In the genomic region with DNA sequence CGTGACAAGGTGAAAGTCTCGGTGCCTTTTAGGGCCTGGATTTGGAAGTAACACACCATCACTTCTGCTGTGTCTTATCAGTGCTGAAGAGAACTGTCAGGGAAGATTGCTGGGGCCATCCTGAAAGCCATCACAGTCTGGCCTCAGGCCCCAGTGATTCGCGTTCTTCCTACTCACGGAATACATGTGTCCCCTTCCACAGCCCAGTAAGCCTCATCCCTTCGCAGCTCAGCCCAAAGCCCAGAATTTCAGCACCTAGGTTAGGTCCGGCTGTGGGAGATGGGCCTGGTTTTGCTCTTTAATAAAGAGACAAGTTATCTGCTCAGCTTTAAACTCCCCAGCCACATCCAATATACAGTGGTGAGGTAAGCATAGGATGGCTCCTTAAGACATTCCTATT, we compare ENCODE assay signal across 3 cellular contexts.
TF ChIP-seq lines count a peak whose summit lies in the region.

No MANE protein-coding gene starts in this region.

TF ChIP-seq in GM23338, 12 proteins besides CTCF, POLR2A, EP300 and RAD21:
- TF ChIP-seq, protein P1, sequence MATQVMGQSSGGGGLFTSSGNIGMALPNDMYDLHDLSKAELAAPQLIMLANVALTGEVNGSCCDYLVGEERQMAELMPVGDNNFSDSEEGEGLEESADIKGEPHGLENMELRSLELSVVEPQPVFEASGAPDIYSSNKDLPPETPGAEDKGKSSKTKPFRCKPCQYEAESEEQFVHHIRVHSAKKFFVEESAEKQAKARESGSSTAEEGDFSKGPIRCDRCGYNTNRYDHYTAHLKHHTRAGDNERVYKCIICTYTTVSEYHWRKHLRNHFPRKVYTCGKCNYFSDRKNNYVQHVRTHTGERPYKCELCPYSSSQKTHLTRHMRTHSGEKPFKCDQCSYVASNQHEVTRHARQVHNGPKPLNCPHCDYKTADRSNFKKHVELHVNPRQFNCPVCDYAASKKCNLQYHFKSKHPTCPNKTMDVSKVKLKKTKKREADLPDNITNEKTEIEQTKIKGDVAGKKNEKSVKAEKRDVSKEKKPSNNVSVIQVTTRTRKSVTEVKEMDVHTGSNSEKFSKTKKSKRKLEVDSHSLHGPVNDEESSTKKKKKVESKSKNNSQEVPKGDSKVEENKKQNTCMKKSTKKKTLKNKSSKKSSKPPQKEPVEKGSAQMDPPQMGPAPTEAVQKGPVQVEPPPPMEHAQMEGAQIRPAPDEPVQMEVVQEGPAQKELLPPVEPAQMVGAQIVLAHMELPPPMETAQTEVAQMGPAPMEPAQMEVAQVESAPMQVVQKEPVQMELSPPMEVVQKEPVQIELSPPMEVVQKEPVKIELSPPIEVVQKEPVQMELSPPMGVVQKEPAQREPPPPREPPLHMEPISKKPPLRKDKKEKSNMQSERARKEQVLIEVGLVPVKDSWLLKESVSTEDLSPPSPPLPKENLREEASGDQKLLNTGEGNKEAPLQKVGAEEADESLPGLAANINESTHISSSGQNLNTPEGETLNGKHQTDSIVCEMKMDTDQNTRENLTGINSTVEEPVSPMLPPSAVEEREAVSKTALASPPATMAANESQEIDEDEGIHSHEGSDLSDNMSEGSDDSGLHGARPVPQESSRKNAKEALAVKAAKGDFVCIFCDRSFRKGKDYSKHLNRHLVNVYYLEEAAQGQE (IDR thresholded peaks at IDR 0.05; ENCODE audit: unreplicated experiment) = peak; percentile 18
- TF ChIP-seq POLR2AphosphoS5 (IDR thresholded peaks at IDR 0.05; ENCODE audit: low read depth) = no peak

TF ChIP-seq in HEK293, 187 proteins besides CTCF, POLR2A, EP300 and RAD21:
- TF ChIP-seq, protein P1 (tag by site-specific recombination; IDR thresholded peaks at IDR 0.05) = peak; percentile 55
- no peak for TF ChIP-seq BCL11A (tag by site-specific recombination; IDR thresholded peaks at IDR 0.05; ENCODE audit: low read depth)

TF ChIP-seq in SK-N-SH, 30 proteins besides CTCF, POLR2A, EP300 and RAD21 (continued from another document):
- TF ChIP-seq, protein P2, sequence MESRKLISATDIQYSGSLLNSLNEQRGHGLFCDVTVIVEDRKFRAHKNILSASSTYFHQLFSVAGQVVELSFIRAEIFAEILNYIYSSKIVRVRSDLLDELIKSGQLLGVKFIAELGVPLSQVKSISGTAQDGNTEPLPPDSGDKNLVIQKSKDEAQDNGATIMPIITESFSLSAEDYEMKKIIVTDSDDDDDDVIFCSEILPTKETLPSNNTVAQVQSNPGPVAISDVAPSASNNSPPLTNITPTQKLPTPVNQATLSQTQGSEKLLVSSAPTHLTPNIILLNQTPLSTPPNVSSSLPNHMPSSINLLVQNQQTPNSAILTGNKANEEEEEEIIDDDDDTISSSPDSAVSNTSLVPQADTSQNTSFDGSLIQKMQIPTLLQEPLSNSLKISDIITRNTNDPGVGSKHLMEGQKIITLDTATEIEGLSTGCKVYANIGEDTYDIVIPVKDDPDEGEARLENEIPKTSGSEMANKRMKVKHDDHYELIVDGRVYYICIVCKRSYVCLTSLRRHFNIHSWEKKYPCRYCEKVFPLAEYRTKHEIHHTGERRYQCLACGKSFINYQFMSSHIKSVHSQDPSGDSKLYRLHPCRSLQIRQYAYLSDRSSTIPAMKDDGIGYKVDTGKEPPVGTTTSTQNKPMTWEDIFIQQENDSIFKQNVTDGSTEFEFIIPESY (IDR thresholded peaks at IDR 0.05; ENCODE audit: borderline replicate concordance, low read depth) = no peak
- no peak for TF ChIP-seq TCF12 (IDR thresholded peaks at IDR 0.05)
- TF ChIP-seq, protein P3, sequence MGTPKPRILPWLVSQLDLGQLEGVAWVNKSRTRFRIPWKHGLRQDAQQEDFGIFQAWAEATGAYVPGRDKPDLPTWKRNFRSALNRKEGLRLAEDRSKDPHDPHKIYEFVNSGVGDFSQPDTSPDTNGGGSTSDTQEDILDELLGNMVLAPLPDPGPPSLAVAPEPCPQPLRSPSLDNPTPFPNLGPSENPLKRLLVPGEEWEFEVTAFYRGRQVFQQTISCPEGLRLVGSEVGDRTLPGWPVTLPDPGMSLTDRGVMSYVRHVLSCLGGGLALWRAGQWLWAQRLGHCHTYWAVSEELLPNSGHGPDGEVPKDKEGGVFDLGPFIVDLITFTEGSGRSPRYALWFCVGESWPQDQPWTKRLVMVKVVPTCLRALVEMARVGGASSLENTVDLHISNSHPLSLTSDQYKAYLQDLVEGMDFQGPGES (IDR thresholded peaks at IDR 0.05; ENCODE audit: low read depth, low read length) = no peak
- no peak for TF ChIP-seq MEF2A (IDR thresholded peaks at IDR 0.05; ENCODE audit: borderline replicate concordance, low read depth)
- no peak for TF ChIP-seq ELF1 (IDR thresholded peaks at IDR 0.05)
- TF ChIP-seq EZH2phosphoT487 (IDR thresholded peaks at IDR 0.05; ENCODE audit: borderline replicate concordance, low read depth) = no peak
- TF ChIP-seq FOXJ3 (CRISPR knock-in tag; IDR thresholded peaks at IDR 0.05) = no peak
- no peak for TF ChIP-seq CHD2 (IDR thresholded peaks at IDR 0.05; ENCODE audit: low read length, partially characterized antibody)
- no peak for TF ChIP-seq JUND (IDR thresholded peaks at IDR 0.05)
- no peak for TF ChIP-seq NRF1 (IDR thresholded peaks at IDR 0.05; ENCODE audit: low read depth, low read length)
- no peak for TF ChIP-seq TAF1 (IDR thresholded peaks at IDR 0.05; ENCODE audit: borderline replicate concordance, low read depth, low read length)
- no peak for TF ChIP-seq YY1 (IDR thresholded peaks at IDR 0.05; ENCODE audit: low read depth)
- no peak for TF ChIP-seq FOXM1 (IDR thresholded peaks at IDR 0.05; ENCODE audit: low read depth)
- TF ChIP-seq RFX5 (IDR thresholded peaks at IDR 0.05; ENCODE audit: low read length) = no peak
- TF ChIP-seq POLR2AphosphoS5 (IDR thresholded peaks at IDR 0.05; ENCODE audit: low read depth, low read length) = no peak
- no peak for TF ChIP-seq MXI1 (IDR thresholded peaks at IDR 0.05; ENCODE audit: low read depth, low read length)
- TF ChIP-seq, protein P4, sequence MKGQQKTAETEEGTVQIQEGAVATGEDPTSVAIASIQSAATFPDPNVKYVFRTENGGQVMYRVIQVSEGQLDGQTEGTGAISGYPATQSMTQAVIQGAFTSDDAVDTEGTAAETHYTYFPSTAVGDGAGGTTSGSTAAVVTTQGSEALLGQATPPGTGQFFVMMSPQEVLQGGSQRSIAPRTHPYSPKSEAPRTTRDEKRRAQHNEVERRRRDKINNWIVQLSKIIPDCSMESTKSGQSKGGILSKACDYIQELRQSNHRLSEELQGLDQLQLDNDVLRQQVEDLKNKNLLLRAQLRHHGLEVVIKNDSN (IDR thresholded peaks at IDR 0.05; ENCODE audit: borderline replicate concordance, low read depth) = no peak
TF ChIP-seq in SK-N-SH: peak in this region for 0.
